23 cellular contexts compared by ENCODE assay signal in the genomic region with DNA sequence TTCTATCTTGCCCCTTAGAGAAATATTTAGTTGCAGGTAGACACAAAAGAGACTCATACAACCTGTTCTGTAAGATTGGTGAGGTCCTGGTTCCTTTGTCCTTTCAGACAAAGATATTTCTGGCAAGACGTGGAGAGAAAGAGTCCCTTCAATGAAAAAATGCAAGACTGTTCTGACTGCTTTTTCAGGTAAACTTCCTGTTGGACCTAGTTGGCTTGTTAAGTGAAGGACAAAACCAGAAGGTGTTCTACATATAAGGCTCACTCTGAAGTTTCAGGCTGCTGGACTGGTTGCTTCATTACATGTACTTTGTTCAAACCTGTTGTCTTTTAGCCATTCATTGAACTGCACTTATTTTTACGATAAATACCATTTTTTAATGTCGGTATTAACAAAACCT.
DNase-seq lines count a peak whose midpoint lies in the region; ATAC-seq lines count a peak whose summit lies in the region.
"Had no signal": no experiment of that assay in that cellular context is flagged by ENCODE, and none has a peak within 500 bp of the region (broad histone marks: within the 10 kb centered on the region; RNA-seq: fewer than 3 reads in every experiment).

No MANE protein-coding gene starts in this region.

- CTCF ChIA-PET in activated CD4-positive, alpha-beta T cell treated with anti-CD3 and anti-CD28 coated beads for 36 hours (lab: Charles Lee): interaction anchor here (1.6 kb wide), 1 partner anchor 241 kb away, joined by 4 read pairs; no protein-coding TSS in a partner anchor

- H3K36me3 Mint-ChIP-seq in activated CD4-positive, alpha-beta T cell treated with anti-CD3 and anti-CD28 coated beads for 36 hours (ENCODE audit: low read depth): no peaks in the 10 kb centered on the region
- H3K36me3 Mint-ChIP-seq: CD14-positive monocyte; CD8-positive, alpha-beta memory T cell; T-cell had no signal

- no peaks in the 10 kb centered on the region for H3K4me1 Mint-ChIP-seq in activated CD4-positive, alpha-beta T cell treated with anti-CD3 and anti-CD28 coated beads for 36 hours
- H3K4me1 Mint-ChIP-seq: CD14-positive monocyte; CD8-positive, alpha-beta memory T cell; T-cell had no signal

- no peak overlapping the region for H3K4me3 Mint-ChIP-seq in activated CD4-positive, alpha-beta T cell treated with anti-CD3 and anti-CD28 coated beads for 36 hours
- H3K4me3 Mint-ChIP-seq: CD14-positive monocyte; CD8-positive, alpha-beta memory T cell; HFFc6; T-cell had no signal

- ATAC-seq in esophagus mucosa: peak; percentile 71
- no peak for ATAC-seq in activated CD4-positive, alpha-beta T cell treated with anti-CD3 and anti-CD28 coated beads for 36 hours
- ATAC-seq in HG03520 (IDR thresholded peaks at IDR 0.05; ENCODE audit: unreplicated experiment): no peak
- ATAC-seq: Panc1, T-cell had no signal

- no peaks in the 10 kb centered on the region for H3K27me3 Mint-ChIP-seq in activated CD4-positive, alpha-beta T cell treated with anti-CD3 and anti-CD28 coated beads for 36 hours

- no peak overlapping the region for H3K27ac Mint-ChIP-seq in activated CD4-positive, alpha-beta T cell treated with anti-CD3 and anti-CD28 coated beads for 36 hours
- H3K27ac Mint-ChIP-seq: CD14-positive monocyte; CD8-positive, alpha-beta memory T cell; HFFc6; T-cell had no signal

- intact Hi-C loops in activated CD4-positive, alpha-beta T cell treated with anti-CD3 and anti-CD28 coated beads for 36 hours (cut with DNase I, micrococcal nuclease): loop anchor here (2.0 to 5.0 kb wide), 2 partner anchors 241 to 243 kb away; no protein-coding TSS in a partner anchor

- no peaks in the 10 kb centered on the region for H3K9me3 Mint-ChIP-seq in activated CD4-positive, alpha-beta T cell treated with anti-CD3 and anti-CD28 coated beads for 36 hours (ENCODE audit: low read depth)
- H3K9me3 Mint-ChIP-seq: CD14-positive monocyte, HFFc6, T-cell had no signal

- POLR2A ChIA-PET in activated CD4-positive, alpha-beta T cell treated with anti-CD3 and anti-CD28 coated beads for 36 hours (lab: Charles Lee): no interaction called here

- peak; percentile 84 for DNase-seq in DMS153 treated with DMSO at 0.1 percent for 48 hours (lab: John Stamatoyannopoulos, UW; ENCODE audit: unreplicated experiment)
- DNase-seq in DMS153 (lab: John Stamatoyannopoulos, UW): no peak
- peak; percentile 89 for DNase-seq in DMS53 (lab: John Stamatoyannopoulos, UW)
- DNase-seq in NCI-H2029 (lab: John Stamatoyannopoulos, UW): peak; percentile 76
- no peak for DNase-seq in activated CD4-positive, alpha-beta T cell treated with anti-CD3 and anti-CD28 coated beads for 36 hours
- no peak for DNase-seq in AML-193 (lab: John Stamatoyannopoulos, UW)
- DNase-seq: BE2C; CD8-positive, alpha-beta memory T cell; DMS 273 treated with DMSO at 0.1 percent for 48 hours; HFFc6; IMR-90; KG1; MG63; NCI-H187 treated with DMSO at 0.1 percent for 48 hours; NCI-H2171; NCI-H226; NCI-H524; SHP77; T-cell had no signal

Comparison
In these comparisons a context has a peak if more than half of its experiments do, and no peak if none do; other contexts are left out.
1. DNase-seq: peak in DMS153 treated with DMSO at 0.1 percent for 48 hours (single experiment), DMS53 (single experiment) and NCI-H2029 (single experiment); none in DMS153 (single experiment), activated CD4-positive, alpha-beta T cell treated with anti-CD3 and anti-CD28 coated beads for 36 hours (single experiment) and AML-193 (0 of 2).